In genomic region chr4:54929459-54929858, GRCh38 we compare ENCODE assay signal across 14 cellular contexts.
DNase-seq lines count a peak whose midpoint lies in the region; ATAC-seq and TF ChIP-seq lines count a peak whose summit lies in the region.
"Had no signal": no experiment of that assay in that cellular context is flagged by ENCODE, and none has a peak within 500 bp of the region (broad histone marks: within the 10 kb centered on the region; RNA-seq: fewer than 3 reads in every experiment).

No MANE protein-coding gene starts in this region.

- H3K4me3 ChIP-seq in heart left ventricle = no peak overlapping the region
- H3K4me3 ChIP-seq: suprapubic skin had no signal

- peaks cover 0 to 21% (median 10%) of the 10 kb centered on the region in 12 donors for H3K9me3 ChIP-seq in heart left ventricle
- H3K9me3 ChIP-seq: suprapubic skin had no signal

- TF ChIP-seq CTCF in heart left ventricle (IDR thresholded peaks at IDR 0.05) = no peak

- intact Hi-C loops in heart left ventricle (cut with DNase I) = no loop called here

- 20 to 28% (median 23%) methylated on average over 4 of the region's 4 CpGs for WGBS in heart left ventricle, 4 donors

- no peaks in the 10 kb centered on the region for H3K36me3 ChIP-seq in heart left ventricle
- H3K36me3 ChIP-seq: suprapubic skin had no signal

- DNase-seq in NCI-H1092 (lab: John Stamatoyannopoulos, UW) = peak; percentile 70
- peak; percentile 35 for DNase-seq in NCI-H69 (lab: John Stamatoyannopoulos, UW)
- peak in 4 of 5 donors; percentile 35 to 51 (median 43) for DNase-seq in heart left ventricle
- no peak for DNase-seq in stimulated activated effector memory CD8-positive, alpha-beta T cell treated with anti-CD3 and anti-CD28 coated beads, Interleukin-12 subunit alpha, Interleukin-12 subunit beta, amount 100 ng/mL, for 72 hours (ENCODE audit: low spot score in 2 of 2)
- no peak for DNase-seq in NCI-H748 (lab: John Stamatoyannopoulos, UW; ENCODE audit: unreplicated experiment)
- DNase-seq in HuH-7.5 (ENCODE audit: low spot score) = no peak
- DNase-seq: activated CD4-positive, alpha-beta T cell treated with anti-CD3 and anti-CD28 coated beads, Interleukin-2, amount 50 U/mL, for 1 hour; aorta; COR-L47; effector CD4-positive, alpha-beta T cell; IMR-90 had no signal

- TF ChIP-seq POLR2A in heart left ventricle (IDR thresholded peaks at IDR 0.05) = no peak

- H3K36me3 Mint-ChIP-seq in stimulated activated effector memory CD8-positive, alpha-beta T cell treated with anti-CD3 and anti-CD28 coated beads, Interleukin-12 subunit alpha, Interleukin-12 subunit beta, amount 100 ng/mL, for 72 hours = no peaks in the 10 kb centered on the region

- peaks cover 2% of the 10 kb centered on the region for H3K9me3 Mint-ChIP-seq in stimulated activated effector memory CD8-positive, alpha-beta T cell treated with anti-CD3 and anti-CD28 coated beads, Interleukin-12 subunit alpha, Interleukin-12 subunit beta, amount 100 ng/mL, for 72 hours

- H3K4me1 ChIP-seq in heart left ventricle = peaks cover 7 to 24% (median 13%) of the 10 kb centered on the region in 12 donors

- ATAC-seq in heart left ventricle = peak; percentile 88 to 93 (median 91)
- ATAC-seq in stimulated activated effector memory CD8-positive, alpha-beta T cell treated with anti-CD3 and anti-CD28 coated beads, Interleukin-12 subunit alpha, Interleukin-12 subunit beta, amount 100 ng/mL, for 72 hours = peak; percentile 40
- ATAC-seq in HG02981 (IDR thresholded peaks at IDR 0.05; ENCODE audit: unreplicated experiment) = no peak

- no peak overlapping the region for H3K27ac Mint-ChIP-seq in stimulated activated effector memory CD8-positive, alpha-beta T cell treated with anti-CD3 and anti-CD28 coated beads, Interleukin-12 subunit alpha, Interleukin-12 subunit beta, amount 100 ng/mL, for 72 hours
- H3K27ac Mint-ChIP-seq: activated T-helper 1 cell treated with anti-CD3 and anti-CD28 coated beads, Interleukin-12 subunit alpha, Interleukin-12 subunit beta, Interleukin-2, Interleukin-4 antibody, amounts not matched to agents 30 ng/mL and 10 ng/mL and 1 ng/mL, durations not matched to agents 14 hours and 24 hours and 36 hours had no signal

- peak overlapping the region in 11 of 12 donors; percentile 17 to 79 (median 57) for H3K27ac ChIP-seq in heart left ventricle
- H3K27ac ChIP-seq: suprapubic skin had no signal

- no peaks in the 10 kb centered on the region for H3K4me1 Mint-ChIP-seq in stimulated activated effector memory CD8-positive, alpha-beta T cell treated with anti-CD3 and anti-CD28 coated beads, Interleukin-12 subunit alpha, Interleukin-12 subunit beta, amount 100 ng/mL, for 72 hours

- no peaks in the 10 kb centered on the region for H3K27me3 ChIP-seq in heart left ventricle
- H3K27me3 ChIP-seq: suprapubic skin had no signal

- no peak overlapping the region for H3K4me3 Mint-ChIP-seq in stimulated activated effector memory CD8-positive, alpha-beta T cell treated with anti-CD3 and anti-CD28 coated beads, Interleukin-12 subunit alpha, Interleukin-12 subunit beta, amount 100 ng/mL, for 72 hours
- H3K4me3 Mint-ChIP-seq: activated T-helper 1 cell treated with anti-CD3 and anti-CD28 coated beads, Interleukin-12 subunit alpha, Interleukin-12 subunit beta, Interleukin-2, Interleukin-4 antibody, amounts not matched to agents 30 ng/mL and 10 ng/mL and 1 ng/mL, durations not matched to agents 14 hours and 24 hours and 36 hours had no signal

Comparison
In these comparisons a context has a peak if more than half of its experiments do, and no peak if none do; other contexts are left out.
1. DNase-seq: peak in NCI-H1092 (single experiment), NCI-H69 (single experiment) and heart left ventricle (4 of 5); none in stimulated activated effector memory CD8-positive, alpha-beta T cell treated with anti-CD3 and anti-CD28 coated beads, Interleukin-12 subunit alpha, Interleukin-12 subunit beta, amount 100 ng/mL, for 72 hours (0 of 2), NCI-H748 (single experiment) and HuH-7.5 (single experiment).